Comparison of ENCODE assay signal across 12 cellular contexts in the genomic region with DNA sequence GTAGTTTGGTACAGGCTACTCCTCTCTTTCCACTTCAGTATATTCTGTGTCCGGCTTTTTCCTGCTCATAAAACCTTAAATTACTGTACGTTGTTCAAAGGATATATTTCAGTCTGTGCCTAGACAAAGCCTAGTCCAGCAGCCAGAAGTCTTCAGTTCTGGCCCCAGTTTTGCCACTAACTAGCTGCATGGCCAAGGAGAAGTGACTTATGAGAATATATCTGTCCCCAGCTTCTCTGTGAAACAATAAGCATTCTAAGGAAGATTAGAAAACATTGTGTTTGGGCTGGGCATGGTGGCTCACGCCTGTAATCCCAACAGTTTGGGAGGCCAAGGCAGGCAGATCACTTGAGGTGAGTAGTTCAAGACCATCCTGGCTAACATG.
DNase-seq lines count a peak whose midpoint lies in the region; ATAC-seq and TF ChIP-seq lines count a peak whose summit lies in the region.
"Had no signal": no experiment of that assay in that cellular context is flagged by ENCODE, and none has a peak within 500 bp of the region (broad histone marks: within the 10 kb centered on the region; RNA-seq: fewer than 3 reads in every experiment).

No MANE protein-coding gene starts in this region.

- no peak for DNase-seq in IMR-90
- no peak for DNase-seq in lower lobe of right lung
- DNase-seq in mucosa of descending colon = no peak
- DNase-seq in activated gamma-delta T cell treated with Interleukin-2 at 50 U/mL for 16 hours = no peak
- no peak for DNase-seq in COLO829 (ENCODE audit: low spot score)
- no peak for DNase-seq in GM13977 (ENCODE audit: low spot score)
- DNase-seq: activated CD4-positive, alpha-beta T cell treated with anti-CD3 and anti-CD28 coated beads, Interleukin-2, amount 50 U/mL, for 4 hours; activated naive CD8-positive, alpha-beta T cell treated with anti-CD3 and anti-CD28 coated beads, Interleukin-2, amount 10 ng/mL, durations not matched to agents 7 days and 5 days; effector memory CD8-positive, alpha-beta T cell; sigmoid colon had no signal

- H3K27ac ChIP-seq in BLaER1 (no peak overlapping the region), IMR-90 (ENCODE audit: insufficient read depth, low read length) (no peak overlapping the region), lower lobe of right lung (peak overlapping the region; percentile 13)

- TF ChIP-seq CTCF in IMR-90 (conservative IDR thresholded peaks at IDR 0.05; ENCODE audit: low read depth, low read length) = no peak
- no peak for TF ChIP-seq CTCF in lower lobe of right lung (IDR thresholded peaks at IDR 0.05)
- TF ChIP-seq CTCF in mucosa of descending colon (IDR thresholded peaks at IDR 0.05) = no peak
- no peak for TF ChIP-seq CTCF in GM13977 (IDR thresholded peaks at IDR 0.05; ENCODE audit: extremely low read depth, insufficient read depth, missing control alignments)

- in situ Hi-C loops in IMR-90 (cut with MboI; ENCODE audit: low sequenced_read_pairs) = no loop called here
- in situ Hi-C loops in GM13977 (cut with MboI; ENCODE audit: low pct_unique_long_range_greater_than_20kb, low sequenced_read_pairs, unreplicated experiment) = no loop called here

- H3K27me3 ChIP-seq in BLaER1 (no peaks in the 10 kb centered on the region), IMR-90 (ENCODE audit: control insufficient read depth, insufficient read depth, low read length) (no peaks in the 10 kb centered on the region), lower lobe of right lung (ENCODE audit: low read depth) (no peaks in the 10 kb centered on the region)
- H3K27me3 ChIP-seq: sigmoid colon had no signal

- peak overlapping the region; percentile 65; the same call in 1 of the 2 replicates for H4K5ac ChIP-seq in IMR-90 (ENCODE audit: low read depth, low read length)

- no TSS peak for BruUV-seq in IMR-90 (replicated peaks; lab: Mats Ljungman, UMichigan)

- peak overlapping the region; percentile 89 for H2BK120ac ChIP-seq in IMR-90 (ENCODE audit: low read depth, low read length)

- peak overlapping the region; percentile 5; the same call in 1 of the 2 replicates for H2AK5ac ChIP-seq in IMR-90 (ENCODE audit: low read depth, low read length)

- H3K79me1 ChIP-seq in IMR-90 (ENCODE audit: low read depth in 1 of 2, low read length in 2 of 2) = peaks cover 0 to 3% of the 10 kb centered on the region in 2 experiments; a peak in 1 of 4 replicates

- H3K9me1 ChIP-seq in IMR-90 (ENCODE audit: insufficient read depth, low read length) = peaks cover 4% of the 10 kb centered on the region

- peak overlapping the region; percentile 80; the same call in 1 of the 2 replicates for H3K4ac ChIP-seq in IMR-90 (ENCODE audit: low read depth, low read length)

- no peak for TF ChIP-seq POLR2A in IMR-90 (IDR thresholded peaks at IDR 0.05; ENCODE audit: low read depth, low read length)

- H2AFZ ChIP-seq in IMR-90 (replicated peaks; ENCODE audit: low read length, poor library complexity) = no peak overlapping the region

- POLR2A ChIA-PET in IMR-90 (lab: Charles Lee; ENCODE audit: unreplicated experiment) = no interaction called here

- TF ChIP-seq RAD21 in IMR-90 (IDR thresholded peaks at IDR 0.05; ENCODE audit: low read length) = no peak

- peaks cover 28% of the 10 kb centered on the region for H3K4me1 ChIP-seq in BLaER1
- peaks cover 10% of the 10 kb centered on the region for H3K4me1 ChIP-seq in IMR-90 (ENCODE audit: control insufficient read depth, insufficient read depth, low read length)
- H3K4me1 ChIP-seq in lower lobe of right lung = peaks cover 18% of the 10 kb centered on the region
- no peaks in the 10 kb centered on the region for H3K4me1 ChIP-seq in mucosa of descending colon (ENCODE audit: low read depth)

- 20% methylated on average over 1 of the region's 3 CpGs; no CpG with 5 or more reads in 1 of the 2 experiments for WGBS in IMR-90 (ENCODE audit: extremely low coverage in 2 of 2, insufficient read length in 1 of 2), 2 experiments

- CTCF ChIA-PET in IMR-90 (lab: Yijun Ruan, JAX) = no interaction called here

- H4K20me1 ChIP-seq in BLaER1 (no peaks in the 10 kb centered on the region), IMR-90 (ENCODE audit: insufficient read depth, low read length) (no peaks in the 10 kb centered on the region)

- H3K9me3 ChIP-seq in BLaER1 (no peaks in the 10 kb centered on the region), IMR-90 (ENCODE audit: control insufficient read depth, insufficient read depth, low read length) (no peaks in the 10 kb centered on the region), lower lobe of right lung (no peaks in the 10 kb centered on the region), mucosa of descending colon (no peaks in the 10 kb centered on the region)
- H3K9me3 ChIP-seq: sigmoid colon had no signal

- peak overlapping the region; percentile 66 for H3K4me2 ChIP-seq in BLaER1
- H3K4me2 ChIP-seq in IMR-90 (ENCODE audit: low read depth, low read length) = peak overlapping the region; percentile 23; the same call in 1 of the 2 replicates

- H3K14ac ChIP-seq in IMR-90 (replicated peaks; ENCODE audit: low read depth, low read length) = peak overlapping the region; percentile 45

- H3K4me3 ChIP-seq in BLaER1 (no peak overlapping the region), IMR-90 (ENCODE audit: insufficient read depth, low read depth, low read length) (no peak overlapping the region), lower lobe of right lung (no peak overlapping the region), mucosa of descending colon (no peak overlapping the region)
- H3K4me3 ChIP-seq: sigmoid colon had no signal

- H2AK9ac ChIP-seq in IMR-90 (replicated peaks; ENCODE audit: low read depth, low read length, poor library complexity) = no peak overlapping the region

- dilution Hi-C loops in IMR-90 (cut with HindIII; ENCODE audit: low sequenced_read_pairs, unreplicated experiment) = no loop called here

- peak overlapping the region; percentile 71; the same call in 1 of the 3 replicates for H2BK15ac ChIP-seq in IMR-90 (ENCODE audit: low read depth, low read length)

- peak overlapping the region; percentile 23 to 86; a peak in 2 of 4 replicates for H4K8ac ChIP-seq in IMR-90 (ENCODE audit: low read depth in 2 of 2, low read length in 2 of 2)

- H2BK5ac ChIP-seq in IMR-90 (ENCODE audit: low read depth, low read length, poor library complexity, severe bottlenecking) = peak overlapping the region; percentile 93

- peak overlapping the region; percentile 9 for H4K91ac ChIP-seq in IMR-90 (ENCODE audit: insufficient read depth, low read depth, low read length)

- H3K18ac ChIP-seq in IMR-90 (ENCODE audit: low read depth, low read length) = peak overlapping the region; percentile 13

- intact Hi-C loops in IMR-90 (cut with micrococcal nuclease) (no loop called here), lower lobe of right lung (cut with DNase I) (no loop called here), mucosa of descending colon (cut with DNase I, micrococcal nuclease) (no loop called here)

- H3K9ac ChIP-seq in BLaER1 (no peak overlapping the region), IMR-90 (ENCODE audit: low read depth, low read length) (no peak overlapping the region)

- H2BK20ac ChIP-seq in IMR-90 (ENCODE audit: low read depth, low read length) = peak overlapping the region; percentile 74

- H3K56ac ChIP-seq in IMR-90 (ENCODE audit: extremely low read depth, insufficient read depth, low read length) = no peak overlapping the region

- no peaks in the 10 kb centered on the region for H3K36me3 ChIP-seq in BLaER1
- H3K36me3 ChIP-seq in IMR-90 (ENCODE audit: control insufficient read depth, insufficient read depth, low read length) = no peaks in the 10 kb centered on the region
- H3K36me3 ChIP-seq in lower lobe of right lung = no peaks in the 10 kb centered on the region
- no peaks in the 10 kb centered on the region for H3K36me3 ChIP-seq in mucosa of descending colon (ENCODE audit: low read depth)
- H3K36me3 ChIP-seq: sigmoid colon had no signal

- H3K23ac ChIP-seq in IMR-90 (ENCODE audit: low read depth, low read length) = peak overlapping the region; percentile 43; the same call in 1 of the 2 replicates

- ATAC-seq in GM21515 (IDR thresholded peaks at IDR 0.05; ENCODE audit: unreplicated experiment) = peak; percentile 39
- no peak for ATAC-seq in IMR-90 (ENCODE audit: low read depth)
- no peak for ATAC-seq in lower lobe of right lung
- ATAC-seq in mucosa of descending colon = no peak
- ATAC-seq: effector memory CD8-positive, alpha-beta T cell had no signal

TF ChIP-seq in IMR-90, 13 proteins besides CTCF, POLR2A, EP300 and RAD21 (continues in another document):
- TF ChIP-seq SMC3 (IDR thresholded peaks at IDR 0.05; ENCODE audit: low read depth, low read length) (no peak), MAZ (IDR thresholded peaks at IDR 0.05; ENCODE audit: borderline replicate concordance, low read depth, low read length) (no peak), FOS (IDR thresholded peaks at IDR 0.05; ENCODE audit: low read depth, low read length) (no peak), NFE2L2 (IDR thresholded peaks at IDR 0.05; ENCODE audit: low read depth, low read length) (no peak), ELK1 (IDR thresholded peaks at IDR 0.05; ENCODE audit: borderline replicate concordance, low read depth, low read length) (no peak), MAFK (IDR thresholded peaks at IDR 0.05; ENCODE audit: low read depth, low read length) (no peak), RFX5 (IDR thresholded peaks at IDR 0.05; ENCODE audit: low read depth, low read length) (no peak), CEBPB (IDR thresholded peaks at IDR 0.05; ENCODE audit: low read depth, low read length) (no peak), RCOR1 (IDR thresholded peaks at IDR 0.05; ENCODE audit: insufficient replicate concordance, low read length) (no peak), CHD1 (IDR thresholded peaks at IDR 0.05; ENCODE audit: low read depth, low read length) (no peak), BHLHE40 (IDR thresholded peaks at IDR 0.05; ENCODE audit: low read depth, low read length) (no peak), MXI1 (IDR thresholded peaks at IDR 0.05; ENCODE audit: borderline replicate concordance, low read depth, low read length) (no peak)
